1 cellular context compared by ENCODE assay signal in genomic region chr2:112600634-112601033, GRCh38.
TF ChIP-seq lines count a peak whose summit lies in the region.

No MANE protein-coding gene starts in this region.

TF ChIP-seq in endothelial cell of umbilical vein, 7 proteins besides CTCF, POLR2A, EP300 and RAD21:
- TF ChIP-seq GATA2 (IDR thresholded peaks at IDR 0.05; ENCODE audit: insufficient read depth, insufficient read length, low read depth, low read length) (no peak), JUN (IDR thresholded peaks at IDR 0.05; ENCODE audit: borderline replicate concordance, insufficient read depth, insufficient read length, low read depth) (no peak), MYC (IDR thresholded peaks at IDR 0.05; ENCODE audit: low read depth, low read length) (no peak), EZH2 (IDR thresholded peaks at IDR 0.05; ENCODE audit: borderline replicate concordance, low read depth, low read length, severe bottlenecking) (no peak), POLR2AphosphoS5 (IDR thresholded peaks at IDR 0.05; ENCODE audit: insufficient read depth, low read depth, low read length) (no peak), FOS (IDR thresholded peaks at IDR 0.05; ENCODE audit: borderline replicate concordance, insufficient read depth, low read length) (no peak)
- TF ChIP-seq, protein P1, sequence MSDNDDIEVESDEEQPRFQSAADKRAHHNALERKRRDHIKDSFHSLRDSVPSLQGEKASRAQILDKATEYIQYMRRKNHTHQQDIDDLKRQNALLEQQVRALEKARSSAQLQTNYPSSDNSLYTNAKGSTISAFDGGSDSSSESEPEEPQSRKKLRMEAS (IDR thresholded peaks at IDR 0.05; ENCODE audit: insufficient read depth, insufficient read length), result no peak
